Comparison of ENCODE assay signal across 31 cellular contexts in the genomic region with DNA sequence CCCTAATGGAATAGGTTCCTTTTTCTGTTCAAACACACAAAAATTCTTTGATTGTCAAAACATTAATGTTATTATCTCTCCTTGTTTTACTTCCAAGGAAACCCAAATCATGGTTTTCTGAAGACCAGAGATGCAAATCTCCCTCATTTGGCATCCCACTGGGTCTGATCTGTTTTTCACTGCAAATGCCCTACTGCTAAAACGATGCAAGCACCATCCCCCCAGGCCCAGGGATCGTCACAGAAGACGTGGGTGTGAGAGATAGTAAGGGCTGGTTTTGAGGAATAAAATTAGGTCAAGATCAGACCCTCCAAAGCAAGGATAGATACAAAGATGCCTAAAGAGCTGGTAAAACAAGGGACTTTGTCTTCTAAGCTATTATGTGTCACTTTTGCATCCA.
"Had no signal": no experiment of that assay in that cellular context is flagged by ENCODE, and none has a peak within 500 bp of the region (broad histone marks: within the 10 kb centered on the region; RNA-seq: fewer than 3 reads in every experiment).

No MANE protein-coding gene starts in this region.

- H3K27ac ChIP-seq: cardiac muscle cell, KMS-11, Peyer's patch, VCaP had no signal

- DNase-seq: activated CD4-positive, alpha-beta memory T cell treated with anti-CD3 and anti-CD28 coated beads, Interleukin-2, amount 10 ng/mL, durations not matched to agents 7 days and 5 days; activated CD4-positive, alpha-beta T cell treated with anti-CD3 and anti-CD28 coated beads for 1 hour; activated CD4-positive, alpha-beta T cell treated with anti-CD3 and anti-CD28 coated beads for 48 hours; activated CD4-positive, CD25-positive, alpha-beta regulatory T cell; activated CD8-positive, alpha-beta memory T cell treated with anti-CD3 and anti-CD28 coated beads for 24 hours; activated CD8-positive, alpha-beta memory T cell treated with anti-CD3 and anti-CD28 coated beads, Interleukin-2, amount 10 ng/mL, durations not matched to agents 7 days and 5 days; activated CD8-positive, alpha-beta memory T cell treated with anti-CD3 and anti-CD28 coated beads, Interleukin-2, amount 50 U/mL, for 48 hours; activated effector memory CD4-positive, alpha-beta T cell treated with Interleukin-2 at 50 U/mL for 16 hours; activated naive CD4-positive, alpha-beta T cell treated with anti-CD3 and anti-CD28 coated beads, Interleukin-2, amount 10 ng/mL, durations not matched to agents 7 days and 5 days; activated naive CD8-positive, alpha-beta T cell treated with anti-CD3 and anti-CD28 coated beads, Interleukin-2, amount 50 U/mL, for 24 hours; activated T-cell treated with anti-CD3 and anti-CD28 coated beads, Interleukin-2, amount 50 U/mL, for 48 hours; aorta; MM.1S; MV-4-11; NCI-H1092; NCI-H1436 treated with DMSO at 0.1 percent for 48 hours; NCI-H1694 treated with DMSO at 0.1 percent for 48 hours; NCI-H2029; NCI-H345; NCI-H524 treated with DMSO at 0.1 percent for 48 hours; PC-3; Peyer's patch; RPMI8226; SIG-M5; T-helper 1 cell; T-helper 2 cell; T-helper 9 cell had no signal

- H3K36me3 ChIP-seq: cardiac muscle cell, Peyer's patch had no signal

- H3K9ac ChIP-seq: KMS-11 had no signal

- ATAC-seq: activated CD8-positive, alpha-beta memory T cell treated with anti-CD3 and anti-CD28 coated beads, Interleukin-2, amount 10 ng/mL, durations not matched to agents 7 days and 5 days; activated naive CD8-positive, alpha-beta T cell treated with anti-CD3 and anti-CD28 coated beads, Interleukin-2, amount 50 U/mL, for 24 hours; PC-3; SK-N-SH treated with all-trans-retinoic acid at 6 μM for 48 hours had no signal

- H3K4me2 ChIP-seq: KMS-11 had no signal

- H3K4me3 ChIP-seq: cardiac muscle cell, Peyer's patch had no signal

- H3K27me3 ChIP-seq: cardiac muscle cell, Peyer's patch had no signal

- H3K9me3 ChIP-seq: Peyer's patch had no signal

- H3K4me1 ChIP-seq: Peyer's patch had no signal
